In genomic region chr1:237390798-237391197, GRCh38 we compare ENCODE assay signal across 17 cellular contexts.
DNase-seq lines count a peak whose midpoint lies in the region; ATAC-seq, FAIRE-seq and TF ChIP-seq lines count a peak whose summit lies in the region.
"Had no signal": no experiment of that assay in that cellular context is flagged by ENCODE, and none has a peak within 500 bp of the region (broad histone marks: within the 10 kb centered on the region; RNA-seq: fewer than 3 reads in every experiment).

No MANE protein-coding gene starts in this region.

- peaks cover 15% of the 10 kb centered on the region for H3K4me1 ChIP-seq in GM23338 (ENCODE audit: insufficient read depth)
- H3K4me1 ChIP-seq: Caco-2 had no signal

- no peak overlapping the region for H2AFZ ChIP-seq in GM23338

- no peak overlapping the region for H3K27ac ChIP-seq in GM23338 (ENCODE audit: low read depth)
- H3K27ac ChIP-seq: KMS-11 had no signal

- H3F3A ChIP-seq in GM23338 (replicated peaks; ENCODE audit: low read depth): no peaks in the 10 kb centered on the region

- TF ChIP-seq CTCF in D721Med (IDR thresholded peaks at IDR 0.05; ENCODE audit: insufficient read depth, missing control alignments): no peak
- TF ChIP-seq CTCF in GM23338 (conservative IDR thresholded peaks at IDR 0.05; ENCODE audit: low read depth in 2 of 2): no peak
- no peak for TF ChIP-seq CTCF in bronchial epithelial cell (IDR thresholded peaks at IDR 0.05; ENCODE audit: insufficient read depth, low read length, severe bottlenecking)

- DNase-seq in D721Med (ENCODE audit: insufficient read length, low spot score) (no peak), GM23338 (ENCODE audit: low spot score) (no peak), bronchial epithelial cell (ENCODE audit: low read depth) (peak; percentile 50), foreskin melanocyte (peak; percentile 8), DMS53 treated with DMSO at 0.1 percent for 48 hours (lab: John Stamatoyannopoulos, UW; ENCODE audit: unreplicated experiment) (no peak), NCI-H1105 treated with DMSO at 0.1 percent for 48 hours (lab: John Stamatoyannopoulos, UW) (no peak)
- DNase-seq: ACHN, Caco-2, GOT3, NCI-H2081, NCI-H774, SK-N-SH, T-helper 1 cell had no signal

- H3K4me3 ChIP-seq in GM23338: no peak overlapping the region
- no peak overlapping the region for H3K4me3 ChIP-seq in bronchial epithelial cell (ENCODE audit: low read depth, low read length)

- H3K4me2 ChIP-seq in GM23338: no peak overlapping the region
- H3K4me2 ChIP-seq: KMS-11, SK-N-SH had no signal

- H3K79me2 ChIP-seq in GM23338 (replicated peaks; ENCODE audit: insufficient read depth): no peaks in the 10 kb centered on the region

- peaks cover 5% of the 10 kb centered on the region; the same call in 2 of the 3 replicates for H3K36me3 Mint-ChIP-seq in GM23338 (ENCODE audit: low read depth)

- H3K9me3 Mint-ChIP-seq in GM23338: no peaks in the 10 kb centered on the region

- peak overlapping the region; percentile 34; the same call in 1 of the 2 replicates for H3K27ac Mint-ChIP-seq in GM23338

- H3K36me3 ChIP-seq in GM23338 (ENCODE audit: insufficient read depth) (no peaks in the 10 kb centered on the region), bronchial epithelial cell (ENCODE audit: control insufficient read depth, insufficient read depth, low read length) (no peaks in the 10 kb centered on the region)

- H3K27me3 ChIP-seq in GM23338 (ENCODE audit: insufficient read depth): no peaks in the 10 kb centered on the region
- no peaks in the 10 kb centered on the region for H3K27me3 ChIP-seq in bronchial epithelial cell (ENCODE audit: control insufficient read depth, insufficient read depth, low read length)

- no peaks in the 10 kb centered on the region for H3K27me3 Mint-ChIP-seq in GM23338 (ENCODE audit: insufficient read depth, low read depth, poor library complexity)

- peak; percentile 46 for FAIRE-seq in D721Med (lab: Jason Lieb, UNC)
- FAIRE-seq in bronchial epithelial cell (lab: Jason Lieb, UNC): no peak
- FAIRE-seq: HepG2 had no signal

- H3K9me2 ChIP-seq in GM23338 (ENCODE audit: insufficient read depth): no peaks in the 10 kb centered on the region
- H3K9me2 ChIP-seq: SK-N-SH had no signal

- H3K4me3 Mint-ChIP-seq in GM23338: no peak overlapping the region

- ATAC-seq in GM23338 (no peak), GM18870 (IDR thresholded peaks at IDR 0.05; ENCODE audit: unreplicated experiment) (no peak), GM19023 (IDR thresholded peaks at IDR 0.05; ENCODE audit: unreplicated experiment) (no peak)
- ATAC-seq: HepG2 had no signal

- peaks cover 18% of the 10 kb centered on the region for H3K4me1 Mint-ChIP-seq in GM23338

- H4K20me1 ChIP-seq in GM23338 (replicated peaks; ENCODE audit: insufficient read depth): no peaks in the 10 kb centered on the region

TF ChIP-seq in GM23338, 12 proteins besides CTCF, POLR2A, EP300 and RAD21 (continues in another document):
- TF ChIP-seq ZNF114 (CRISPR knock-in tag; IDR thresholded peaks at IDR 0.05): no peak
- no peak for TF ChIP-seq ZNF331 (CRISPR knock-in tag; IDR thresholded peaks at IDR 0.05; ENCODE audit: low read depth)
- TF ChIP-seq POLR2AphosphoS5 (IDR thresholded peaks at IDR 0.05; ENCODE audit: low read depth): no peak
- TF ChIP-seq NANOG (IDR thresholded peaks at IDR 0.05; ENCODE audit: borderline replicate concordance): no peak
- no peak for TF ChIP-seq EZH2 (IDR thresholded peaks at IDR 0.05; ENCODE audit: low read depth, unreplicated experiment)
- no peak for TF ChIP-seq JUNB (IDR thresholded peaks at IDR 0.05; ENCODE audit: unreplicated experiment)
- TF ChIP-seq ETS1 (IDR thresholded peaks at IDR 0.05): no peak
- TF ChIP-seq ZNF462 (CRISPR knock-in tag; IDR thresholded peaks at IDR 0.05): no peak
- TF ChIP-seq EZH2phosphoT487 (IDR thresholded peaks at IDR 0.05; ENCODE audit: unreplicated experiment): no peak

Comparison
In these comparisons a context has a peak if more than half of its experiments do, and no peak if none do; other contexts are left out.
1. DNase-seq: peak in bronchial epithelial cell (single experiment) and foreskin melanocyte (single experiment); none in D721Med (single experiment), GM23338 (single experiment), DMS53 treated with DMSO at 0.1 percent for 48 hours (single experiment) and NCI-H1105 treated with DMSO at 0.1 percent for 48 hours (single experiment).